8 cellular contexts compared by ENCODE assay signal in genomic region chr12:92929957-92930356, GRCh38. TPM values are rescaled to one million over a fixed set of nuclear protein-coding genes. Genes with fewer than 3 reads are reported as not detected.
A peak's percentile ranks its signal among the peaks of the same experiment; 100 is the strongest.
DNase-seq lines count a peak whose midpoint lies in the region; ATAC-seq and TF ChIP-seq lines count a peak whose summit lies in the region.

No MANE protein-coding gene starts in this region.

- peak overlapping the region; percentile 93 for H3K9ac ChIP-seq in fibroblast of lung (ENCODE audit: insufficient read depth, low read length)

- H3K9me3 ChIP-seq in RWPE2 (ENCODE audit: severe bottlenecking) (no peaks in the 10 kb centered on the region), fibroblast of lung (ENCODE audit: control insufficient read depth, insufficient read depth, low read depth, low read length) (no peaks in the 10 kb centered on the region)

- H3K4me3 ChIP-seq in GM12865 (ENCODE audit: low read depth, low read length), result peak overlapping the region; percentile 61
- peak overlapping the region; percentile 66 for H3K4me3 ChIP-seq in RWPE2 (ENCODE audit: severe bottlenecking)
- peak overlapping the region; percentile 59 to 77 (median 73) for H3K4me3 ChIP-seq in fibroblast of lung (replicated peaks in 1 of 4; ENCODE audit: control extremely low read depth in 1 of 4, insufficient read depth in 1 of 4, low read depth in 3 of 4, low read length in 4 of 4)
- peak overlapping the region; percentile 74 for H3K4me3 ChIP-seq in retinal pigment epithelial cell (ENCODE audit: low read length)

- peak overlapping the region; percentile 77 for H3K27ac ChIP-seq in RWPE2 (ENCODE audit: poor library complexity, severe bottlenecking)
- peak overlapping the region; percentile 91 for H3K27ac ChIP-seq in fibroblast of lung (ENCODE audit: insufficient read depth, low read length)

- ATAC-seq in RWPE2 (ENCODE audit: low read depth) (no peak), HG03196 (IDR thresholded peaks at IDR 0.05; ENCODE audit: unreplicated experiment) (no peak), GM21447 (IDR thresholded peaks at IDR 0.05; ENCODE audit: unreplicated experiment) (no peak)

- peaks cover 11% of the 10 kb centered on the region for H3K4me1 ChIP-seq in RWPE2 (ENCODE audit: insufficient read depth, poor library complexity, severe bottlenecking)
- no peaks in the 10 kb centered on the region for H3K4me1 ChIP-seq in fibroblast of lung (ENCODE audit: control insufficient read depth, extremely low read depth, insufficient read depth, low read length)

- H3K79me2 ChIP-seq in fibroblast of lung (ENCODE audit: control insufficient read depth, insufficient read depth, low read length), result peaks cover 32% of the 10 kb centered on the region

- H4K20me1 ChIP-seq in fibroblast of lung (ENCODE audit: control insufficient read depth, extremely low read depth, insufficient read depth, low read length), result no peaks in the 10 kb centered on the region

- H2AFZ ChIP-seq in fibroblast of lung (ENCODE audit: low read length), result peak overlapping the region; percentile 8

- H3K27me3 ChIP-seq in RWPE2 (ENCODE audit: insufficient read depth, poor library complexity, severe bottlenecking) (no peaks in the 10 kb centered on the region), fibroblast of lung (ENCODE audit: control insufficient read depth, insufficient read depth, low read length) (no peaks in the 10 kb centered on the region)

- H3K4me2 ChIP-seq in fibroblast of lung (ENCODE audit: extremely low read depth, insufficient read depth, low read length), result peak overlapping the region; percentile 98

- TF ChIP-seq CTCF in GM12865 (IDR thresholded peaks at IDR 0.05; ENCODE audit: insufficient read depth, low read depth, low read length, missing control alignments) (no peak), RWPE2 (IDR thresholded peaks at IDR 0.05; ENCODE audit: poor library complexity, severe bottlenecking) (no peak), fibroblast of lung (conservative IDR thresholded peaks at IDR 0.05 in 1 of 2, IDR thresholded peaks at IDR 0.05 in 1 of 2; ENCODE audit: low read depth in 1 of 2, low read length in 2 of 2) (no peak), retinal pigment epithelial cell (conservative IDR thresholded peaks at IDR 0.05; ENCODE audit: low read depth, low read length) (no peak)

- DNase-seq in GM12865 (ENCODE audit: low read depth) (peak; percentile 10), RWPE2 (ENCODE audit: low spot score) (no peak), fibroblast of lung (ENCODE audit: low read depth in 2 of 2) (no peak), retinal pigment epithelial cell (ENCODE audit: low read depth) (no peak), NCI-H146 (lab: John Stamatoyannopoulos, UW) (no peak), C1 segment of cervical spinal cord (lab: John Stamatoyannopoulos, UW) (no peak)

- H3K36me3 ChIP-seq in RWPE2 (ENCODE audit: low read depth) (no peaks in the 10 kb centered on the region), fibroblast of lung (ENCODE audit: control insufficient read depth, insufficient read depth, low read length) (no peaks in the 10 kb centered on the region)

RNA-seq across cellular contexts. Expression of gene EEA1, which starts 0.9 kb away (rescaled TPM):
- total RNA-seq in fibroblast of lung, result 38.0 and 46.4 TPM in 2 replicates
- polyA plus RNA-seq in fibroblast of lung, result 21.4 and 25.6 TPM in 2 replicates
- 17.5 and 25.3 TPM in 2 replicates for polyA plus RNA-seq in fibroblast of lung (2012)
- polyA minus RNA-seq in fibroblast of lung (ENCODE audit: low replicate concordance), result 5.5 and 12.6 TPM in 2 replicates
